6 cellular contexts compared by ENCODE assay signal in the genomic region with DNA sequence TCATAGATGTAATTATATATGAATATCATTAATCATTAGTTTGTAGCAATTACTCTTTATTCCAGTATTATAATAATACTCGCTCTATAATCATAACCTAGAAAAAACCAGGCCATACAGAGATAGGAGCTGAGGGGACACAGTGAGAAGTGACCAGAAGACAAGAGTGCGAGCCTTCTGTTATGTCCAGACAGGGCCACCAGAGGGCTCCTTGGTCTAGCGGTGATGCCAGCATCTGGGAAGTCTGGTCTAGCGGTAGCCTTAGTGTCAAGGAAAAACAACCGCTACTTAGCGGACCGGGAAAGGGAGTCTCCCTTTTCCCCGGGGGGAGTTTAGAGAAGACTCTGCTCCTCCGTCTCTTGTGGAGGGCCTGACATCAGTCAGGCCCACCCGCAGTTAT. TPM values are rescaled to one million over a fixed set of nuclear protein-coding genes. Genes with fewer than 3 reads are reported as not detected.
A peak's percentile ranks its signal among the peaks of the same experiment; 100 is the strongest.
DNase-seq lines count a peak whose midpoint lies in the region; ATAC-seq and TF ChIP-seq lines count a peak whose summit lies in the region.
"Not testable (repeated sequence)": the region's sequence is repeated elsewhere in the genome, so short reads cannot be mapped to it uniquely, and the experiment has no call there.

No MANE protein-coding gene starts in this region.

- not testable (repeated sequence) for TF ChIP-seq EP300 in stomach (IDR thresholded peaks at IDR 0.05)

- intact Hi-C loops in stomach (cut with DNase I; ENCODE audit: low total_unique reads) = not testable (repeated sequence)

- POLR2A ChIA-PET in activated naive CD8-positive, alpha-beta T cell treated with anti-CD3 and anti-CD28 coated beads, Interleukin-2, amount 10 ng/mL, durations not matched to agents 7 days and 5 days (lab: Charles Lee) = interaction anchor here (1.3 kb wide), 1 partner anchor 8 kb away, joined by 5 read pairs; a partner anchor contains a TSS

- not testable (repeated sequence) for H3K27me3 Mint-ChIP-seq in T-helper 17 cell; activated naive CD8-positive, alpha-beta T cell treated with anti-CD3 and anti-CD28 coated beads, Interleukin-2, amount 10 ng/mL, durations not matched to agents 7 days and 5 days

- not testable (repeated sequence) for TF ChIP-seq POLR2A in stomach (IDR thresholded peaks at IDR 0.05)

- not testable (repeated sequence) for H3K27ac Mint-ChIP-seq in T-helper 17 cell; activated naive CD8-positive, alpha-beta T cell treated with anti-CD3 and anti-CD28 coated beads, Interleukin-2, amount 10 ng/mL, durations not matched to agents 7 days and 5 days

- not testable (repeated sequence) for H3K27ac ChIP-seq in foreskin keratinocyte, stomach

- H3K27me3 ChIP-seq in foreskin keratinocyte, stomach: not testable (repeated sequence)

- H3K4me1 ChIP-seq in foreskin keratinocyte, stomach: not testable (repeated sequence)

- ATAC-seq in T-helper 17 cell = peak; percentile 35
- ATAC-seq in activated naive CD8-positive, alpha-beta T cell treated with anti-CD3 and anti-CD28 coated beads, Interleukin-2, amount 10 ng/mL, durations not matched to agents 7 days and 5 days (ENCODE audit: low read depth) = not testable (repeated sequence)
- peak; percentile 45 for ATAC-seq in foreskin keratinocyte

- not testable (repeated sequence) for H3K9me3 ChIP-seq in T-helper 17 cell (ENCODE audit: control insufficient read depth, low read length, poor library complexity, severe bottlenecking)
- H3K9me3 ChIP-seq in stomach = peaks cover 0 to 82% (median 31%) of the 10 kb centered on the region in 4 donors

- not testable (repeated sequence) for H3K36me3 Mint-ChIP-seq in T-helper 17 cell (ENCODE audit: low read depth); activated naive CD8-positive, alpha-beta T cell treated with anti-CD3 and anti-CD28 coated beads, Interleukin-2, amount 10 ng/mL, durations not matched to agents 7 days and 5 days

- TF ChIP-seq CTCF in GM10266 (IDR thresholded peaks at IDR 0.05; ENCODE audit: control insufficient read depth, insufficient read depth, low read depth, missing control alignments) = peak; percentile 42
- TF ChIP-seq CTCF in foreskin keratinocyte (conservative IDR thresholded peaks at IDR 0.05) = peak; percentile 77
- TF ChIP-seq CTCF in stomach (IDR thresholded peaks at IDR 0.05) = peak in 5 of 7 experiments; percentile 45 to 64 (median 51)

- not testable (repeated sequence) for H3K4me3 Mint-ChIP-seq in T-helper 17 cell; activated naive CD8-positive, alpha-beta T cell treated with anti-CD3 and anti-CD28 coated beads, Interleukin-2, amount 10 ng/mL, durations not matched to agents 7 days and 5 days

- H3K9me3 Mint-ChIP-seq in activated naive CD8-positive, alpha-beta T cell treated with anti-CD3 and anti-CD28 coated beads, Interleukin-2, amount 10 ng/mL, durations not matched to agents 7 days and 5 days = not testable (repeated sequence)

- DNase-seq in GM10266 (ENCODE audit: extremely low spot score) = not testable (repeated sequence)
- peak in 2 of 3 donors; percentile 9 to 23 for DNase-seq in T-helper 17 cell
- DNase-seq in activated naive CD8-positive, alpha-beta T cell treated with anti-CD3 and anti-CD28 coated beads, Interleukin-2, amount 10 ng/mL, durations not matched to agents 7 days and 5 days = peak; percentile 41
- DNase-seq in foreskin keratinocyte = peak in 1 of 2 donors; percentile 25
- DNase-seq in mucosa of gallbladder (ENCODE audit: low spot score) = peak; percentile 65
- DNase-seq in stomach = peak; percentile 59

- H3K4me3 ChIP-seq in stomach = not testable (repeated sequence)

- not testable (repeated sequence) for H3K4me1 Mint-ChIP-seq in T-helper 17 cell; activated naive CD8-positive, alpha-beta T cell treated with anti-CD3 and anti-CD28 coated beads, Interleukin-2, amount 10 ng/mL, durations not matched to agents 7 days and 5 days

- not testable (repeated sequence) for H3K36me3 ChIP-seq in stomach

- 6 to 11% (median 10%) methylated on average over 10 of the region's 10 CpGs for WGBS in stomach, 5 donors

RNA-seq across cellular contexts. Expression of a gene that starts 8.3 kb away (rescaled TPM):
- total RNA-seq in T-helper 17 cell = 10 to 100 TPM; 12.4 to 13.6 TPM
- 10 to 100 TPM; 27.9 to 29.0 TPM for total RNA-seq in activated naive CD8-positive, alpha-beta T cell treated with anti-CD3 and anti-CD28 coated beads, Interleukin-2, amount 10 ng/mL, durations not matched to agents 7 days and 5 days
- total RNA-seq in foreskin keratinocyte = 7.0 and 8.5 TPM in 2 replicates
- polyA plus RNA-seq in foreskin keratinocyte = 2.2 and 3.0 TPM in 2 replicates
- total RNA-seq in mucosa of gallbladder = 21.6 TPM
- total RNA-seq in stomach = 10 to 100 TPM; 11.1 to 72.0 (median 27.7) TPM
- polyA plus RNA-seq in stomach = 1 to 10 TPM; 1.9 to 4.4 (median 2.9) TPM

RNA-seq across cellular contexts. Expression of a gene that starts 10.9 kb away (rescaled TPM):
- total RNA-seq in T-helper 17 cell = 1 to 10 TPM; 7.4 to 9.2 TPM
- 10 to 100 TPM; 22.4 to 23.7 TPM for total RNA-seq in activated naive CD8-positive, alpha-beta T cell treated with anti-CD3 and anti-CD28 coated beads, Interleukin-2, amount 10 ng/mL, durations not matched to agents 7 days and 5 days
- 5.1 and 5.7 TPM in 2 replicates for total RNA-seq in foreskin keratinocyte
- polyA plus RNA-seq in foreskin keratinocyte = 2.7 and 3.2 TPM in 2 replicates
- total RNA-seq in mucosa of gallbladder = 14.9 TPM
- 10 to 100 TPM in 3 of 5 donors, 1 to 10 TPM in 1, under 1 TPM in 1; 0.58 to 33.3 (median 13.0) TPM for total RNA-seq in stomach
- 1 to 10 TPM in 2 of 3 donors, under 1 TPM in 1; 0.75 to 3.4 (median 1.2) TPM for polyA plus RNA-seq in stomach

RNA-seq across cellular contexts. Expression of a gene that starts 29.3 kb away (rescaled TPM):
- 10 to 100 TPM in 1 of 2 donors, 1 to 10 TPM in 1; 1.9 to 20.0 TPM for total RNA-seq in T-helper 17 cell
- 10 to 100 TPM; 14.9 to 17.3 TPM for total RNA-seq in activated naive CD8-positive, alpha-beta T cell treated with anti-CD3 and anti-CD28 coated beads, Interleukin-2, amount 10 ng/mL, durations not matched to agents 7 days and 5 days
- 1.9 and 3.4 TPM in 2 replicates for total RNA-seq in foreskin keratinocyte
- 0.67 and 0.85 TPM in 2 replicates for polyA plus RNA-seq in foreskin keratinocyte
- total RNA-seq in mucosa of gallbladder = 11.7 TPM
- total RNA-seq in stomach = 10 to 100 TPM in 1 of 5 donors, under 1 TPM in 2, not detected in 2; 0.45 to 21.8 (median 0.58) TPM
- 1 to 10 TPM in 1 of 3 donors, under 1 TPM in 2; 0.25 to 2.3 (median 0.61) TPM for polyA plus RNA-seq in stomach

RNA-seq across cellular contexts. Expression of a gene that starts 31.2 kb away (rescaled TPM):
- total RNA-seq in T-helper 17 cell = 10 to 100 TPM; 34.8 to 37.7 TPM
- 10 to 100 TPM; 29.0 to 29.2 TPM for total RNA-seq in activated naive CD8-positive, alpha-beta T cell treated with anti-CD3 and anti-CD28 coated beads, Interleukin-2, amount 10 ng/mL, durations not matched to agents 7 days and 5 days
- 10.7 and 10.9 TPM in 2 replicates for total RNA-seq in foreskin keratinocyte
- polyA plus RNA-seq in foreskin keratinocyte = 3.8 and 5.6 TPM in 2 replicates
- total RNA-seq in mucosa of gallbladder = 20.2 TPM
- 10 to 100 TPM in 2 of 5 donors, 1 to 10 TPM in 2, not detected in 1; 7.5 to 46.4 (median 13.0) TPM for total RNA-seq in stomach
- 1 to 10 TPM; 5.5 to 7.2 (median 5.7) TPM for polyA plus RNA-seq in stomach

RNA-seq across cellular contexts. Expression of a gene that starts 56.5 kb away (rescaled TPM):
- 10 to 100 TPM in 1 of 2 donors, 1 to 10 TPM in 1; 9.2 to 13.9 TPM for total RNA-seq in T-helper 17 cell
- 10 to 100 TPM; 18.1 to 21.3 TPM for total RNA-seq in activated naive CD8-positive, alpha-beta T cell treated with anti-CD3 and anti-CD28 coated beads, Interleukin-2, amount 10 ng/mL, durations not matched to agents 7 days and 5 days
- total RNA-seq in foreskin keratinocyte = 10.3 and 11.6 TPM in 2 replicates
- polyA plus RNA-seq in foreskin keratinocyte = 1.8 and 2.2 TPM in 2 replicates
- total RNA-seq in mucosa of gallbladder = 5.3 TPM
- total RNA-seq in stomach = 10 to 100 TPM in 2 of 5 donors, 1 to 10 TPM in 1, under 1 TPM in 1, not detected in 1; 0.87 to 18.7 (median 10.1) TPM
- polyA plus RNA-seq in stomach = 1 to 10 TPM in 2 of 3 donors, under 1 TPM in 1; 1.00 to 1.8 (median 1.6) TPM
